Comparison of ENCODE assay signal across 1 cellular context in genomic region chr6:20403766-20404640, GRCh38.
A peak's percentile ranks its signal among the peaks of the same experiment; 100 is the strongest.
TF ChIP-seq lines count a peak whose summit lies in the region.

No MANE protein-coding gene starts in this region.

TF ChIP-seq in K562, 482 proteins besides CTCF, POLR2A, EP300 and RAD21 (continued from another document and continues in another):
- TF ChIP-seq ZBTB40 (IDR thresholded peaks at IDR 0.05) (no peak), ZBTB40 (CRISPR knock-in tag; IDR thresholded peaks at IDR 0.05) (no peak), ZNF639 (CRISPR knock-in tag; conservative IDR thresholded peaks at IDR 0.05 in 1 of 2, IDR thresholded peaks at IDR 0.05 in 1 of 2) (peak in 1 of 2 experiments; percentile 73; a peak in 1 of 4 replicates), NUFIP1 (IDR thresholded peaks at IDR 0.05; ENCODE audit: partially characterized antibody) (no peak), YY1 (IDR thresholded peaks at IDR 0.05; ENCODE audit: borderline replicate concordance in 1 of 3, control insufficient read depth in 1 of 3, extremely low read depth in 1 of 3, insufficient read depth in 3 of 3, insufficient read length in 1 of 3, insufficient replicate concordance in 2 of 3, low read depth in 1 of 3, low read length in 2 of 3) (peak in 1 of 3 experiments; percentile 53), SIX5 (IDR thresholded peaks at IDR 0.05; ENCODE audit: borderline replicate concordance in 1 of 2, insufficient read depth in 1 of 2, low read depth in 1 of 2, low read length in 2 of 2) (no peak), NR3C1 (CRISPR knock-in tag; IDR thresholded peaks at IDR 0.05) (no peak), CBFA2T3 (IDR thresholded peaks at IDR 0.05) (peak; percentile 54), MAFG (tag; conservative IDR thresholded peaks at IDR 0.05) (peak; percentile 74), CC2D1A (IDR thresholded peaks at IDR 0.05) (no peak), CBX1 (IDR thresholded peaks at IDR 0.05; ENCODE audit: low read depth) (peak; percentile 76), RCOR1 (IDR thresholded peaks at IDR 0.05; ENCODE audit: borderline replicate concordance in 1 of 2, low read depth in 2 of 2, low read length in 2 of 2) (peak; percentile 36 to 51; a peak in 1 of 4 replicates), ZNF134 (CRISPR knock-in tag; conservative IDR thresholded peaks at IDR 0.05) (no peak), ATF1 (CRISPR knock-in tag; IDR thresholded peaks at IDR 0.05) (no peak), ATF1 (tag; IDR thresholded peaks at IDR 0.05) (peak; percentile 55; the same call in 1 of the 2 replicates), ZEB2 (IDR thresholded peaks at IDR 0.05) (no peak), E2F3 (CRISPR knock-in tag; IDR thresholded peaks at IDR 0.05) (no peak), PHB2 (IDR thresholded peaks at IDR 0.05; ENCODE audit: low read depth) (no peak), MYBL2 (IDR thresholded peaks at IDR 0.05; ENCODE audit: low read depth) (no peak), MYBL2 (CRISPR knock-in tag; IDR thresholded peaks at IDR 0.05; ENCODE audit: borderline replicate concordance) (no peak), ZSCAN29 (IDR thresholded peaks at IDR 0.05) (no peak), ZBTB11 (CRISPR knock-in tag; IDR thresholded peaks at IDR 0.05) (no peak), SMC3 (conservative IDR thresholded peaks at IDR 0.05; ENCODE audit: insufficient read depth, low read depth, low read length) (no peak), ZNF407 (IDR thresholded peaks at IDR 0.05; ENCODE audit: low read depth) (no peak), ARID3A (IDR thresholded peaks at IDR 0.05; ENCODE audit: borderline replicate concordance, low read depth, low read length) (no peak), CTCFL (IDR thresholded peaks at IDR 0.05; ENCODE audit: borderline replicate concordance, insufficient read depth, low read depth, low read length, poor library complexity, severe bottlenecking) (no peak), ZNF174 (CRISPR knock-in tag; IDR thresholded peaks at IDR 0.05) (no peak), TCF7L2 (IDR thresholded peaks at IDR 0.05; ENCODE audit: low read depth, low read length) (no peak), ESRRA (IDR thresholded peaks at IDR 0.05; ENCODE audit: borderline replicate concordance, low read depth) (no peak), ZBTB7A (IDR thresholded peaks at IDR 0.05; ENCODE audit: borderline replicate concordance, control insufficient read depth, low read depth, low read length) (peak; percentile 84)
